Comparison of ENCODE assay signal across 8 cellular contexts in genomic region chr4:183658362-183659028, GRCh38. TPM values are rescaled to one million over a fixed set of nuclear protein-coding genes. Genes with fewer than 3 reads are reported as not detected.
A peak's percentile ranks its signal among the peaks of the same experiment; 100 is the strongest.
DNase-seq lines count a peak whose midpoint lies in the region; ATAC-seq, FAIRE-seq and TF ChIP-seq lines count a peak whose summit lies in the region.

No MANE protein-coding gene starts in this region.

- peaks cover 6% of the 10 kb centered on the region; the same call in 1 of the 2 replicates for H3K4me1 ChIP-seq in SJSA1 (replicated peaks)

- no peak for FAIRE-seq in bronchial epithelial cell (lab: Jason Lieb, UNC)

- ATAC-seq in HG02678 (IDR thresholded peaks at IDR 0.05; ENCODE audit: unreplicated experiment): peak; percentile 29

- H3K27me3 ChIP-seq in SJSA1 (replicated peaks): no peaks in the 10 kb centered on the region
- H3K27me3 ChIP-seq in bronchial epithelial cell (ENCODE audit: control insufficient read depth, insufficient read depth, low read length): no peaks in the 10 kb centered on the region

- no peaks in the 10 kb centered on the region for H3K9me3 ChIP-seq in SJSA1 (replicated peaks)

- H3K4me3 ChIP-seq in SJSA1 (peak overlapping the region; percentile 97), bronchial epithelial cell (ENCODE audit: low read depth, low read length) (peak overlapping the region; percentile 56)

- DNase-seq in DMS53 (lab: John Stamatoyannopoulos, UW) (peak; percentile 46), DMS53 treated with DMSO at 0.1 percent for 48 hours (lab: John Stamatoyannopoulos, UW; ENCODE audit: unreplicated experiment) (no peak), SJSA1 (ENCODE audit: low read depth in 1 of 2, low spot score in 2 of 2) (peak in 1 of 2 experiments; percentile 57), bronchial epithelial cell (ENCODE audit: low read depth) (peak; percentile 13), kidney glomerular epithelial cell (lab: John Stamatoyannopoulos, UW) (peak; percentile 39), GF-D8 (lab: John Stamatoyannopoulos, UW) (no peak)
- peak; percentile 8 for DNase-seq in stimulated activated CD4-positive, alpha-beta T cell treated with anti-CD3 and anti-CD28 coated beads, Interleukin-4, amount 100 ng/mL, for 24 hours

- TF ChIP-seq CTCF in bronchial epithelial cell (IDR thresholded peaks at IDR 0.05; ENCODE audit: insufficient read depth, low read length, severe bottlenecking): no peak

- H3K27ac ChIP-seq in SJSA1: peak overlapping the region; percentile 75

- peaks cover 14% of the 10 kb centered on the region for H3K36me3 ChIP-seq in SJSA1
- no peaks in the 10 kb centered on the region for H3K36me3 ChIP-seq in bronchial epithelial cell (ENCODE audit: control insufficient read depth, insufficient read depth, low read length)

RNA-seq across cellular contexts. Expression of gene RWDD4, which starts 0.5 kb away (rescaled TPM):
- 30.5 and 40.7 TPM in 2 replicates for total RNA-seq in SJSA1 (2014; rRNA removed; shearing (Covaris generic))
- 14.2 and 18.3 TPM in 2 replicates for total RNA-seq in bronchial epithelial cell

RNA-seq across cellular contexts. Expression of gene TRAPPC11, which starts 0.6 kb away (rescaled TPM):
- 32.8 and 36.3 TPM in 2 replicates for total RNA-seq in SJSA1 (2014; rRNA removed; shearing (Covaris generic))
- total RNA-seq in bronchial epithelial cell: 38.8 and 40.8 TPM in 2 replicates

Comparison
In these comparisons a context has a peak if more than half of its experiments do, and no peak if none do; other contexts are left out.
1. DNase-seq: peak in DMS53 (single experiment), bronchial epithelial cell (single experiment), kidney glomerular epithelial cell (single experiment) and stimulated activated CD4-positive, alpha-beta T cell treated with anti-CD3 and anti-CD28 coated beads, Interleukin-4, amount 100 ng/mL, for 24 hours (single experiment); none in DMS53 treated with DMSO at 0.1 percent for 48 hours (single experiment) and GF-D8 (single experiment).